1 cellular context compared by ENCODE assay signal in the genomic region with DNA sequence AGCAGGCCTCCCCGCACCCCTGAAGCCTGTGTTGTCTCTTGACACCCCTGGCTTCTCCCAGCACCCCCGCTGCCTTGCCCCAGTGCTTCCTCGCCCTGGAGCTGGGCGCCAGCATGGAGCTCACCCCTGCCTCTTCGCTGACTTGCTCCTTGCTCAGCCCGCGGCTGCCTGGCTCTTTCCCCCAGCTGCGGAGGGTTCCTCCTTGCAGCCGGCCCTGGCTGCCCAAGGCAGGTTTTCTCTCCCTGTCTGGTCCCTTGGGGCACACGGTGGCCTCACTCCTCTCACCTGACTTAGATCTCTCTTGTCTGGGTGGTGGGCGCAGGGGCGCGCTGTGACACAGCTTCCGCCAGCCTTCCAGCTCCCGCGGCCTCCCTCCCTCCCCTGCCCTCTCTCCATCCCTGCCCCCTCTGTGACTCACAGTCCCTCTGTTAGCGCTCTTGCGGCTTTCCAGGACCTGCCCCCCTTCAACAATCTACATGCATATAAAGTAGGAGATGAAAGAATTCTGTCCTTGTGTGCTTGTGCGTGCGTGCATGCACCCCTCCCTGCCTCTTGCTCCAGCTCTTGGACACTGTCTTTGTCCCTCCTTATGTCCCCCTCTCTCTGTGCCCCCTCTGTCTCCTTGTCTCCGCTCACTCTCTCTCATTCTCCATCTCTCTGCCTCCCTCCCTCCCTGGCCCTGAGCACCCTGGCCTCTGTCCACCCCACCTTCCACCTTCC.
TF ChIP-seq lines count a peak whose summit lies in the region.

No MANE protein-coding gene starts in this region.

TF ChIP-seq in endothelial cell of umbilical vein, 7 proteins besides CTCF, POLR2A, EP300 and RAD21:
- TF ChIP-seq EZH2 (IDR thresholded peaks at IDR 0.05; ENCODE audit: borderline replicate concordance, low read depth, low read length, severe bottlenecking) (no peak), MYC (IDR thresholded peaks at IDR 0.05; ENCODE audit: low read depth, low read length) (no peak), JUN (IDR thresholded peaks at IDR 0.05; ENCODE audit: borderline replicate concordance, insufficient read depth, insufficient read length, low read depth) (no peak), POLR2AphosphoS5 (IDR thresholded peaks at IDR 0.05; ENCODE audit: insufficient read depth, low read depth, low read length) (peak; percentile 28), FOS (IDR thresholded peaks at IDR 0.05; ENCODE audit: borderline replicate concordance, insufficient read depth, low read length) (peak; percentile 56)
TF ChIP-seq in endothelial cell of umbilical vein: peak in this region for 2.
